In genomic region chr4:76723373-76723772, GRCh38 we compare ENCODE assay signal across 12 cellular contexts.
A peak's percentile ranks its signal among the peaks of the same experiment; 100 is the strongest.
DNase-seq lines count a peak whose midpoint lies in the region; ATAC-seq and TF ChIP-seq lines count a peak whose summit lies in the region.
"Had no signal": no experiment of that assay in that cellular context is flagged by ENCODE, and none has a peak within 500 bp of the region (broad histone marks: within the 10 kb centered on the region; RNA-seq: fewer than 3 reads in every experiment).

No MANE protein-coding gene starts in this region.

- H4K20me1 ChIP-seq in H9 (ENCODE audit: control insufficient read depth, insufficient read depth, insufficient read length) = no peaks in the 10 kb centered on the region

- H3K9me3 ChIP-seq in BE2C = no peaks in the 10 kb centered on the region
- H3K9me3 ChIP-seq in H9 (ENCODE audit: control insufficient read depth, low read depth, low read length) = no peaks in the 10 kb centered on the region
- H3K9me3 ChIP-seq: sigmoid colon had no signal

- no peaks in the 10 kb centered on the region for H3K23me2 ChIP-seq in H9 (ENCODE audit: insufficient read length, low read depth, low read length, poor library complexity, severe bottlenecking)

- H2BK120ac ChIP-seq in H9 (ENCODE audit: low read depth, low read length, poor library complexity, severe bottlenecking) (no peak overlapping the region), mesendoderm (ENCODE audit: low read depth, low read length) (no peak overlapping the region)

- H2AFZ ChIP-seq in H9 (ENCODE audit: low read length) = no peak overlapping the region

- H3K14ac ChIP-seq in H9 (ENCODE audit: insufficient read depth, low read length) = no peak overlapping the region

- ATAC-seq in GM21717 (IDR thresholded peaks at IDR 0.05; ENCODE audit: unreplicated experiment) (no peak), HG03135 (IDR thresholded peaks at IDR 0.05; ENCODE audit: unreplicated experiment) (no peak), GM19035 (IDR thresholded peaks at IDR 0.05; ENCODE audit: unreplicated experiment) (no peak)

- H3K18ac ChIP-seq in H9 (ENCODE audit: insufficient read length, low read depth, low read length) (no peak overlapping the region), mesendoderm (ENCODE audit: low read length) (peak overlapping the region; percentile 30)

- no peak overlapping the region for H4K5ac ChIP-seq in H9 (ENCODE audit: insufficient read length, low read depth, low read length)
- no peak overlapping the region for H4K5ac ChIP-seq in mesendoderm (ENCODE audit: low read length)

- H2AK5ac ChIP-seq in H9 (ENCODE audit: insufficient read length, low read length) (no peak overlapping the region), mesendoderm (ENCODE audit: low read length) (no peak overlapping the region)

- in situ Hi-C loops in astrocyte of the cerebellum (cut with HindIII; ENCODE audit: low sequenced_read_pairs) = no loop called here

- H3K4ac ChIP-seq in H9 (ENCODE audit: low read depth, low read length) (no peak overlapping the region), mesendoderm (ENCODE audit: low read depth, low read length) (peak overlapping the region; percentile 55)

- H3K79me1 ChIP-seq in H9 (ENCODE audit: insufficient read depth, low read depth, low read length, poor library complexity, severe bottlenecking) (peaks cover 5% of the 10 kb centered on the region), mesendoderm (ENCODE audit: low read length) (peaks cover 4% of the 10 kb centered on the region)

- TF ChIP-seq CTCF in BE2C (IDR thresholded peaks at IDR 0.05; ENCODE audit: low read depth, low read length) (peak; percentile 9; the same call in 1 of the 2 replicates), H9 (conservative IDR thresholded peaks at IDR 0.05) (no peak), astrocyte of the cerebellum (IDR thresholded peaks at IDR 0.05; ENCODE audit: low read depth, low read length, missing control alignments) (peak; percentile 32)

- no peak overlapping the region for H2BK20ac ChIP-seq in H9 (ENCODE audit: low read depth, low read length, poor library complexity, severe bottlenecking)

- H4K8ac ChIP-seq in H9 (replicated peaks; ENCODE audit: insufficient read length, low read depth, low read length) = no peak overlapping the region
- no peak overlapping the region for H4K8ac ChIP-seq in mesendoderm (ENCODE audit: low read depth, low read length)

- H3K4me3 ChIP-seq in BE2C (ENCODE audit: low read depth, low read length) (no peak overlapping the region), astrocyte of the cerebellum (ENCODE audit: low read depth, low read length) (no peak overlapping the region), mesendoderm (ENCODE audit: low read length) (no peak overlapping the region)
- H3K4me3 ChIP-seq: sigmoid colon had no signal

- peak overlapping the region; percentile 18 to 71 (median 49); a peak in 4 of 7 replicates for H3K27ac Mint-ChIP-seq in H9

- H3K27me3 ChIP-seq in BE2C (no peaks in the 10 kb centered on the region), H9 (ENCODE audit: insufficient read depth, low read length) (no peaks in the 10 kb centered on the region), mesendoderm (ENCODE audit: insufficient read depth, low read length, poor library complexity) (no peaks in the 10 kb centered on the region)
- H3K27me3 ChIP-seq: sigmoid colon had no signal

- H3K56ac ChIP-seq in H9 (ENCODE audit: insufficient read length, low read depth, low read length) (no peak overlapping the region), mesendoderm (ENCODE audit: low read length) (no peak overlapping the region)

- peaks cover 54 to 57% of the 10 kb centered on the region in 2 experiments for H3K4me1 Mint-ChIP-seq in H9

- H3T11ph ChIP-seq in H9 (ENCODE audit: low read length) = no peak overlapping the region

- H3K4me3 Mint-ChIP-seq in H9 = no peak overlapping the region

- H3K4me1 ChIP-seq in BE2C = 0 out of 2 replicates have a peak, but pooled peaks cover 2% of the 10 kb centered on the region
- H3K4me1 ChIP-seq in H9 (ENCODE audit: insufficient read depth, low read length) = peaks cover 14% of the 10 kb centered on the region; the same call in 1 of the 2 replicates
- H3K4me1 ChIP-seq in mesendoderm (ENCODE audit: control insufficient read depth, low read depth, low read length) = peaks cover 12% of the 10 kb centered on the region

- H2BK5ac ChIP-seq in H9 (ENCODE audit: insufficient read length, low read length) (no peak overlapping the region), mesendoderm (ENCODE audit: low read length) (no peak overlapping the region)

- H2BK15ac ChIP-seq in H9 (ENCODE audit: low read depth, low read length) = no peak overlapping the region
- H2BK15ac ChIP-seq in mesendoderm (replicated peaks; ENCODE audit: low read depth) = no peak overlapping the region

- H3K23ac ChIP-seq in H9 (ENCODE audit: insufficient read length, low read depth, low read length) (no peak overlapping the region), mesendoderm (ENCODE audit: low read length) (no peak overlapping the region)

- H3K9me3 Mint-ChIP-seq in H9 = no peaks in the 10 kb centered on the region

- H3K79me2 ChIP-seq in H9 (ENCODE audit: insufficient read depth, low read length) = peaks cover 5% of the 10 kb centered on the region; the same call in 1 of the 2 replicates
- H3K79me2 ChIP-seq in mesendoderm (ENCODE audit: control insufficient read depth, insufficient read depth, low read length) = peaks cover 3% of the 10 kb centered on the region

- peaks cover 3% of the 10 kb centered on the region for H3K36me3 ChIP-seq in BE2C
- no peaks in the 10 kb centered on the region for H3K36me3 ChIP-seq in mesendoderm (ENCODE audit: control insufficient read depth, insufficient read depth, low read length)
- H3K36me3 ChIP-seq: sigmoid colon had no signal

- H3K27ac ChIP-seq in H9 (ENCODE audit: insufficient read length, low read depth, low read length) (no peak overlapping the region), mesendoderm (ENCODE audit: low read depth, low read length) (no peak overlapping the region)

- no peak overlapping the region for H2BK12ac ChIP-seq in H9 (ENCODE audit: insufficient read length, low read depth, low read length)

- H3K9ac ChIP-seq in H9 (ENCODE audit: extremely low read depth, insufficient read length, low read length) (no peak overlapping the region), mesendoderm (ENCODE audit: low read length) (no peak overlapping the region)

- peaks cover 7 to 16% (median 8%) of the 10 kb centered on the region in 3 experiments; a peak in 6 of 7 replicates for H3K36me3 Mint-ChIP-seq in H9 (ENCODE audit: insufficient read depth in 1 of 3, low read depth in 3 of 3)

- no peak overlapping the region for H4K91ac ChIP-seq in H9 (ENCODE audit: insufficient read length, low read depth, low read length)

- H3K27me3 Mint-ChIP-seq in H9 (ENCODE audit: low read depth) = no peaks in the 10 kb centered on the region

- DNase-seq in BE2C = no peak
- no peak for DNase-seq in H9
- DNase-seq in astrocyte of the cerebellum (ENCODE audit: low read depth) = no peak
- DNase-seq in mesendoderm = no peak
- no peak for DNase-seq in NCI-H2029 (lab: John Stamatoyannopoulos, UW)
- DNase-seq: cerebellar nuclear complex; NCI-H2081 treated with DMSO at 0.1 percent for 48 hours; sigmoid colon; stimulated activated naive CD4-positive, alpha-beta T cell had no signal

- no peak overlapping the region for H3K4me2 ChIP-seq in H9 (ENCODE audit: insufficient read depth, insufficient read length, low read length)
- no peak overlapping the region for H3K4me2 ChIP-seq in mesendoderm (ENCODE audit: low read length)
